8 cellular contexts compared by ENCODE assay signal in the genomic region with DNA sequence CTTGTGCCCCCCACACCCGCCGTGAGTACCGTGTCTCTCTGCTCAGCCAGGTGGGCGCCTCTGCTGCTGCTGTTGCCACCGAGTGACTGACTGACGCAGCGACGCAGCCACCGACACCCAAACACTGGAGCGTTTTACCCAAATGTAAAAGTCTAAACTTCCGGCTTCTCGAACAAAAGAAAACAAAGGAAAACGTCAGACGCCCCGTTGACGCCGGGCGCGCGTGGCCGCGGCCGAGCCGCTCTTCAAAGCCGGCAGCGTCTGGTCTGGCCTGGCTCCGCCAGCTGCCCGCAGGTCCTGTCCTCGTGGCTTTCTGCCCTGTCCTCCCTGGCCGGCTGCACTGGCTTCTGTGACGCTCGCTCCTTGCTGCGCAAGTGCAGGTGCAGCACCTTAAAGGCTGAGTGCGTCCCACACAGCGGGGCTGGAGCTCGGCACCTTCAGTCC. TPM values are rescaled to one million over a fixed set of nuclear protein-coding genes. Genes with fewer than 3 reads are reported as not detected.
DNase-seq lines count a peak whose midpoint lies in the region; ATAC-seq and TF ChIP-seq lines count a peak whose summit lies in the region.

No MANE protein-coding gene starts in this region.

- no peak overlapping the region for H2BK120ac ChIP-seq in IMR-90 (ENCODE audit: low read depth, low read length)

- no peak overlapping the region for H3K14ac ChIP-seq in IMR-90 (replicated peaks; ENCODE audit: low read depth, low read length)

- no peak for TF ChIP-seq POLR2A in IMR-90 (IDR thresholded peaks at IDR 0.05; ENCODE audit: low read depth, low read length)

- no peak for TF ChIP-seq RAD21 in IMR-90 (IDR thresholded peaks at IDR 0.05; ENCODE audit: low read length)

- CTCF ChIA-PET in IMR-90 (lab: Yijun Ruan, JAX), result no interaction called here

- no peaks in the 10 kb centered on the region; the same call in 1 of the 2 replicates for H4K20me1 ChIP-seq in IMR-90 (ENCODE audit: insufficient read depth, low read length)

- H3K9ac ChIP-seq in IMR-90 (ENCODE audit: low read depth, low read length), result no peak overlapping the region

- no peak overlapping the region for H3K27ac ChIP-seq in IMR-90 (ENCODE audit: insufficient read depth, low read length)
- H3K27ac ChIP-seq in brain microvascular endothelial cell, result no peak overlapping the region

- H4K8ac ChIP-seq in IMR-90 (ENCODE audit: low read depth in 2 of 2, low read length in 2 of 2), result no peak overlapping the region

- H3K56ac ChIP-seq in IMR-90 (ENCODE audit: extremely low read depth, insufficient read depth, low read length), result no peak overlapping the region

- POLR2A ChIA-PET in IMR-90 (lab: Charles Lee; ENCODE audit: unreplicated experiment), result no interaction called here

- no peak overlapping the region for H3K23ac ChIP-seq in IMR-90 (ENCODE audit: low read depth, low read length)

- TF ChIP-seq CTCF in IMR-90 (conservative IDR thresholded peaks at IDR 0.05; ENCODE audit: low read depth, low read length) (no peak), brain microvascular endothelial cell (IDR thresholded peaks at IDR 0.05; ENCODE audit: low read depth, low read length, missing control alignments) (no peak)

- dilution Hi-C loops in IMR-90 (cut with HindIII; ENCODE audit: low sequenced_read_pairs, unreplicated experiment), result no loop called here

- H3K4me3 ChIP-seq in IMR-90 (ENCODE audit: insufficient read depth, low read depth, low read length) (peak overlapping the region; percentile 47), brain microvascular endothelial cell (ENCODE audit: low read depth, low read length) (peak overlapping the region; percentile 49)

- H3K9me3 ChIP-seq in IMR-90 (ENCODE audit: control insufficient read depth, insufficient read depth, low read length), result no peaks in the 10 kb centered on the region

- DNase-seq in COR-L47 (lab: John Stamatoyannopoulos, UW) (peak; percentile 24), IMR-90 (no peak), T-helper 22 cell (ENCODE audit: low read depth) (peak; percentile 60), brain microvascular endothelial cell (peak; percentile 18), islet precursor cell (peak; percentile 73)
- peak; percentile 66 for DNase-seq in stimulated activated CD4-positive, alpha-beta T cell treated with anti-CD3 and anti-CD28 coated beads, Interleukin-15, amount 100 ng/mL, for 24 hours

- intact Hi-C loops in IMR-90 (cut with micrococcal nuclease), result no loop called here

- peak overlapping the region; percentile 98 for H3K4me2 ChIP-seq in IMR-90 (ENCODE audit: low read depth, low read length)

- H2AK9ac ChIP-seq in IMR-90 (replicated peaks; ENCODE audit: low read depth, low read length, poor library complexity), result no peak overlapping the region

- no peak overlapping the region for H4K91ac ChIP-seq in IMR-90 (ENCODE audit: insufficient read depth, low read depth, low read length)

- H2AK5ac ChIP-seq in IMR-90 (ENCODE audit: low read depth, low read length), result no peak overlapping the region

- no peak overlapping the region for H4K5ac ChIP-seq in IMR-90 (ENCODE audit: low read depth, low read length)

- in situ Hi-C loops in IMR-90 (cut with MboI; ENCODE audit: low sequenced_read_pairs) (no loop called here), brain microvascular endothelial cell (cut with HindIII; ENCODE audit: low pct_ligation_motif_present, low sequenced_read_pairs) (no loop called here)

- no TSS peak for BruUV-seq in IMR-90 (replicated peaks; lab: Mats Ljungman, UMichigan)

- peaks cover 45% of the 10 kb centered on the region for H3K27me3 ChIP-seq in IMR-90 (ENCODE audit: control insufficient read depth, insufficient read depth, low read length)
- peaks cover 16% of the 10 kb centered on the region for H3K27me3 ChIP-seq in brain microvascular endothelial cell (replicated peaks)

- peak overlapping the region; percentile 75 for H2AFZ ChIP-seq in IMR-90 (replicated peaks; ENCODE audit: low read length, poor library complexity)

- WGBS in IMR-90 (ENCODE audit: extremely low coverage in 2 of 2, insufficient read length in 1 of 2), 2 experiments, result 2% methylated on average over 15 of the region's 36 CpGs; no CpG with 5 or more reads in 1 of the 2 experiments

- peaks cover 3% of the 10 kb centered on the region; the same call in 1 of the 2 replicates for H3K9me1 ChIP-seq in IMR-90 (ENCODE audit: insufficient read depth, low read length)

- H2BK20ac ChIP-seq in IMR-90 (ENCODE audit: low read depth, low read length), result no peak overlapping the region

- no peaks in the 10 kb centered on the region for H3K79me1 ChIP-seq in IMR-90 (ENCODE audit: low read depth in 1 of 2, low read length in 2 of 2)

- H3K4me1 ChIP-seq in IMR-90 (ENCODE audit: control insufficient read depth, insufficient read depth, low read length), result peaks cover 3% of the 10 kb centered on the region; the same call in 1 of the 2 replicates

- H3K18ac ChIP-seq in IMR-90 (ENCODE audit: low read depth, low read length), result no peak overlapping the region

- H3K36me3 ChIP-seq in IMR-90 (ENCODE audit: control insufficient read depth, insufficient read depth, low read length), result no peaks in the 10 kb centered on the region
- H3K36me3 ChIP-seq in brain microvascular endothelial cell (replicated peaks), result no peaks in the 10 kb centered on the region

- no peak overlapping the region for H2BK5ac ChIP-seq in IMR-90 (ENCODE audit: low read depth, low read length, poor library complexity, severe bottlenecking)

- peak; percentile 55 for ATAC-seq in GM21390 (IDR thresholded peaks at IDR 0.05; ENCODE audit: unreplicated experiment)
- peak; percentile 55 for ATAC-seq in IMR-90 (ENCODE audit: low read depth)
- no peak for ATAC-seq in HG03097 (IDR thresholded peaks at IDR 0.05; ENCODE audit: low FRiP score, unreplicated experiment)

- H2BK15ac ChIP-seq in IMR-90 (ENCODE audit: low read depth, low read length), result no peak overlapping the region

- H3K4ac ChIP-seq in IMR-90 (ENCODE audit: low read depth, low read length), result no peak overlapping the region

TF ChIP-seq in IMR-90, 13 proteins besides CTCF, POLR2A, EP300 and RAD21:
- TF ChIP-seq CHD1 (IDR thresholded peaks at IDR 0.05; ENCODE audit: low read depth, low read length) (no peak), BHLHE40 (IDR thresholded peaks at IDR 0.05; ENCODE audit: low read depth, low read length) (no peak), MXI1 (IDR thresholded peaks at IDR 0.05; ENCODE audit: borderline replicate concordance, low read depth, low read length) (no peak), ELK1 (IDR thresholded peaks at IDR 0.05; ENCODE audit: borderline replicate concordance, low read depth, low read length) (no peak), RFX5 (IDR thresholded peaks at IDR 0.05; ENCODE audit: low read depth, low read length) (no peak), MAZ (IDR thresholded peaks at IDR 0.05; ENCODE audit: borderline replicate concordance, low read depth, low read length) (no peak), CEBPB (IDR thresholded peaks at IDR 0.05; ENCODE audit: low read depth, low read length) (no peak), MAFK (IDR thresholded peaks at IDR 0.05; ENCODE audit: low read depth, low read length) (no peak), FOS (IDR thresholded peaks at IDR 0.05; ENCODE audit: low read depth, low read length) (no peak), SMC3 (IDR thresholded peaks at IDR 0.05; ENCODE audit: low read depth, low read length) (no peak), USF2 (IDR thresholded peaks at IDR 0.05; ENCODE audit: low read depth, low read length) (no peak), RCOR1 (IDR thresholded peaks at IDR 0.05; ENCODE audit: insufficient replicate concordance, low read length) (no peak)

RNA-seq across cellular contexts. Expression of gene CLPTM1L, which starts 41.4 kb away (rescaled TPM):
- 101 and 137 TPM in 2 replicates for total RNA-seq in IMR-90 (2012; rRNA removed)
- 110 and 114 TPM in 2 replicates for polyA plus RNA-seq in IMR-90 (2012; rRNA removed)
- polyA plus RNA-seq in IMR-90 (2012; cell fraction: cytosol; rRNA removed), result 96.9 and 126 TPM in 2 replicates
- 124 and 132 TPM in 2 replicates for polyA plus RNA-seq in IMR-90 (2012; cell fraction: nucleus; rRNA removed; ENCODE audit: low replicate concordance)

RNA-seq across cellular contexts. Expression of gene SLC6A3, which starts 58.9 kb away (rescaled TPM):
- total RNA-seq in IMR-90 (2012; rRNA removed), result not detected in 2 replicates
- polyA plus RNA-seq in IMR-90 (2012; rRNA removed), result not detected in 2 replicates
- polyA plus RNA-seq in IMR-90 (2012; cell fraction: cytosol; rRNA removed), result not detected in 2 replicates
- polyA plus RNA-seq in IMR-90 (2012; cell fraction: nucleus; rRNA removed; ENCODE audit: low replicate concordance), result not detected in 2 replicates
